In the genomic region with DNA sequence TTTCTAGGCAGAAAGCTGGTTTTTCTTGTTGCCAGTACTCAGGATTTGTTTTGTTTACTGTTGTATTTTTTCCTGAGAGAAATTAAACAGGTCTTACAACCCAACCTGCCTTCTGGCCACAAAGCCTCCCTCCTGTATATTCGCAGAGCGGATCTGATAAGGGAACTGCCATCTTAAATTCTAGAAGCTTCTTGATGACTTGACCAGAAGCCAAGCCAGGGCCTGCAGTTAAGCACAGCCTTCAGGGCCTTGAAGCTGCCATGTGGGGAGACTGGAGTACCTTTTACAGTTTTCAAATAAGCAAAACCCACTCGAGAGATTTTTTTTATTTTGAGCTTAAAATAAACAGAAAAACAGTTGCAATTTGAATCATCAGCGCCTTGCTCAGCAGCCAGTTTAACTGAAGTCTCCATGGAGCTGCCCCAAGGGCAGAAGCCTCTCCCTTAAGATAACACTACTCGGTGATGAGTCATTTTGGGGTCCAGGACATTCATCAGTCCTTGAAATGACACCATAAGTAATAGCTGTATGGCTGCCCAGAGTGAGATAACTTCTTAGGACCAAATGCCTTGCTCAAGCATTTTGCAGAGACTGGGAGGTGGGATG, we compare ENCODE assay signal across 8 cellular contexts. TPM values are rescaled to one million over a fixed set of nuclear protein-coding genes. Genes with fewer than 3 reads are reported as not detected.
DNase-seq lines count a peak whose midpoint lies in the region; ATAC-seq, FAIRE-seq and TF ChIP-seq lines count a peak whose summit lies in the region.

No MANE protein-coding gene starts in this region.

- TF ChIP-seq CTCF in psoas muscle (IDR thresholded peaks at IDR 0.05) = no peak

- FAIRE-seq in GM12891 (lab: Jason Lieb, UNC) = no peak

- TF ChIP-seq POLR2A in GM12891 (IDR thresholded peaks at IDR 0.05; ENCODE audit: low read depth, low read length) = no peak

- H3K9me3 Mint-ChIP-seq in stimulated activated naive CD8-positive, alpha-beta T cell treated with anti-CD3 and anti-CD28 coated beads, Interleukin-15, amount 100 ng/mL, for 72 hours = no peaks in the 10 kb centered on the region

- DNase-seq in GM12891 (ENCODE audit: insufficient read length, low spot score) (peak; percentile 39), M059J (ENCODE audit: low read depth) (peak; percentile 98), foreskin melanocyte (peak; percentile 43), psoas muscle (no peak), NCI-H526 treated with DMSO at 0.1 percent for 48 hours (lab: John Stamatoyannopoulos, UW) (no peak)
- no peak for DNase-seq in activated CD4-positive, alpha-beta T cell treated with anti-CD3 and anti-CD28 coated beads for 48 hours
- DNase-seq in stimulated activated naive CD8-positive, alpha-beta T cell treated with anti-CD3 and anti-CD28 coated beads, Interleukin-15, amount 100 ng/mL, for 72 hours = no peak

- no peaks in the 10 kb centered on the region for H3K27me3 ChIP-seq in psoas muscle (ENCODE audit: insufficient read depth in 3 of 3, low read length in 2 of 3)

- ATAC-seq in GM21786 (IDR thresholded peaks at IDR 0.05; ENCODE audit: unreplicated experiment) = peak; percentile 85
- no peak for ATAC-seq in psoas muscle
- no peak for ATAC-seq in stimulated activated naive CD8-positive, alpha-beta T cell treated with anti-CD3 and anti-CD28 coated beads, Interleukin-15, amount 100 ng/mL, for 72 hours

- H3K36me3 ChIP-seq in psoas muscle (ENCODE audit: insufficient read depth in 1 of 2, low read depth in 1 of 2) = no peaks in the 10 kb centered on the region

- WGBS in psoas muscle, 3 donors = 69 to 76% (median 73%) methylated on average over 5 of the region's 5 CpGs

- intact Hi-C loops in psoas muscle (cut with DNase I) = no loop called here

- no peaks in the 10 kb centered on the region for H3K4me1 ChIP-seq in psoas muscle

- H3K27me3 Mint-ChIP-seq in stimulated activated naive CD8-positive, alpha-beta T cell treated with anti-CD3 and anti-CD28 coated beads, Interleukin-15, amount 100 ng/mL, for 72 hours = peaks cover 7% of the 10 kb centered on the region

- no peak overlapping the region for H3K4me3 ChIP-seq in psoas muscle

- no peak overlapping the region for H3K27ac ChIP-seq in psoas muscle

- H3K4me3 Mint-ChIP-seq in stimulated activated naive CD8-positive, alpha-beta T cell treated with anti-CD3 and anti-CD28 coated beads, Interleukin-15, amount 100 ng/mL, for 72 hours = no peak overlapping the region

- H3K9me3 ChIP-seq in psoas muscle = no peaks in the 10 kb centered on the region

- H3K27ac Mint-ChIP-seq in stimulated activated naive CD8-positive, alpha-beta T cell treated with anti-CD3 and anti-CD28 coated beads, Interleukin-15, amount 100 ng/mL, for 72 hours = no peak overlapping the region

- H3K4me1 Mint-ChIP-seq in stimulated activated naive CD8-positive, alpha-beta T cell treated with anti-CD3 and anti-CD28 coated beads, Interleukin-15, amount 100 ng/mL, for 72 hours = no peaks in the 10 kb centered on the region

TF ChIP-seq in GM12891, 5 proteins besides CTCF, POLR2A, EP300 and RAD21:
- TF ChIP-seq POLR2AphosphoS5 (IDR thresholded peaks at IDR 0.05; ENCODE audit: low read depth, low read length) = no peak
- TF ChIP-seq PAX5 (IDR thresholded peaks at IDR 0.05; ENCODE audit: insufficient read depth, low read length, severe bottlenecking) = no peak
- no peak for TF ChIP-seq TAF1 (IDR thresholded peaks at IDR 0.05; ENCODE audit: low read depth, low read length)
- no peak for TF ChIP-seq POU2F2 (IDR thresholded peaks at IDR 0.05; ENCODE audit: low read depth, low read length)
- no peak for TF ChIP-seq SPI1 (IDR thresholded peaks at IDR 0.05; ENCODE audit: low read depth, low read length)

RNA-seq across cellular contexts. Expression of a gene that starts 51.5 kb away (rescaled TPM):
- 4.2 TPM for polyA plus RNA-seq in GM12891 (2012; ENCODE audit: low read depth, missing spikeins)
- total RNA-seq in M059J (2014; rRNA removed; shearing (Covaris generic)) = 8.6 and 12.5 TPM in 2 replicates
- 1 to 10 TPM; 3.5 to 6.4 (median 5.7) TPM for total RNA-seq in psoas muscle
- 1 to 10 TPM in 2 of 3 donors, under 1 TPM in 1; 0.79 to 2.6 (median 2.5) TPM for polyA plus RNA-seq in psoas muscle

Comparison
In these comparisons a context has a peak if more than half of its experiments do, and no peak if none do; other contexts are left out.
1. DNase-seq: peak in GM12891 (single experiment), M059J (single experiment) and foreskin melanocyte (single experiment); none in activated CD4-positive, alpha-beta T cell treated with anti-CD3 and anti-CD28 coated beads for 48 hours (single experiment), psoas muscle (0 of 2), stimulated activated naive CD8-positive, alpha-beta T cell treated with anti-CD3 and anti-CD28 coated beads, Interleukin-15, amount 100 ng/mL, for 72 hours (0 of 2) and NCI-H526 treated with DMSO at 0.1 percent for 48 hours (single experiment).